In the genomic region with DNA sequence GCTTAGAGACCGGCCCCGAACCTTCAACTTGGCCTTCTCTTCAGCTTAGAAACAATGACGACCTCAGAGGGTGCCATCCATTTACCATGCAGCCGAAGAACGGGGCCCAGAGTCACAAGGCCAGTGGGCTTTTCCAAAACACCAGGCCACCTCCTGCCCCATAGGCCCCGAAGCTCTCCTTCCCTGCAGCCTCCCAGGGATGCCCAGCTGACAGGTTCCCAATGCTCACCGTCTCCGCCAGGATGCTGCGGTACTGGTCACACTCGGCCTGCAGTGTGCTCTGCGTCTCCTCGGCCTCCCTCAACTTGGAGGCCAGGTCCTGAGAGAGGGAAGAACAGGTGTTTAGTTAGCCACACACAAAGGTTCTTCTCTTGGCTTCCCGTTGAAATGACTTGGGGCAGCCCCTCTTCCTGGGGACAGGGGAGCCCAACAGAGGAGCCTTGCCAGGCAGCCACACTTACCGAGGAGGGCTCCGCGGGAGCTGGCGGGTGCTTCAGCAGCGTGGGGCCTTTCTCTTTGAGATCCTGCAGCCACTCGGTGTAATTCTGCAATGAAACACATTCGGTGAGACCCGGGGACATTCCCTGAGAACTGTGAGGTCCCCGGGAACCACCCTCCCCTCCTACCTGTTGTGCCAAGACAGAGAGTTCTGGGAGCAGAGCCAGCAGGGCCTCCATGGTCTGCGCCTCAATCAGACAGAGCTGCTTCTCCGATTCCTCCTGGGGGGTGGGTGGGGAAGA, we compare ENCODE assay signal across 1 cellular context.
TF ChIP-seq lines count a peak whose summit lies in the region.

No MANE protein-coding gene starts in this region.

TF ChIP-seq in HepG2, 621 proteins besides CTCF, POLR2A, EP300 and RAD21 (continued from another document):
- TF ChIP-seq, protein P1, sequence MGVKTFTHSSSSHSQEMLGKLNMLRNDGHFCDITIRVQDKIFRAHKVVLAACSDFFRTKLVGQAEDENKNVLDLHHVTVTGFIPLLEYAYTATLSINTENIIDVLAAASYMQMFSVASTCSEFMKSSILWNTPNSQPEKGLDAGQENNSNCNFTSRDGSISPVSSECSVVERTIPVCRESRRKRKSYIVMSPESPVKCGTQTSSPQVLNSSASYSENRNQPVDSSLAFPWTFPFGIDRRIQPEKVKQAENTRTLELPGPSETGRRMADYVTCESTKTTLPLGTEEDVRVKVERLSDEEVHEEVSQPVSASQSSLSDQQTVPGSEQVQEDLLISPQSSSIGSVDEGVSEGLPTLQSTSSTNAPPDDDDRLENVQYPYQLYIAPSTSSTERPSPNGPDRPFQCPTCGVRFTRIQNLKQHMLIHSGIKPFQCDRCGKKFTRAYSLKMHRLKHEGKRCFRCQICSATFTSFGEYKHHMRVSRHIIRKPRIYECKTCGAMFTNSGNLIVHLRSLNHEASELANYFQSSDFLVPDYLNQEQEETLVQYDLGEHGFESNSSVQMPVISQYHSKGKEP (CRISPR knock-in tag; IDR thresholded peaks at IDR 0.05), result no peak
- TF ChIP-seq, protein P2, sequence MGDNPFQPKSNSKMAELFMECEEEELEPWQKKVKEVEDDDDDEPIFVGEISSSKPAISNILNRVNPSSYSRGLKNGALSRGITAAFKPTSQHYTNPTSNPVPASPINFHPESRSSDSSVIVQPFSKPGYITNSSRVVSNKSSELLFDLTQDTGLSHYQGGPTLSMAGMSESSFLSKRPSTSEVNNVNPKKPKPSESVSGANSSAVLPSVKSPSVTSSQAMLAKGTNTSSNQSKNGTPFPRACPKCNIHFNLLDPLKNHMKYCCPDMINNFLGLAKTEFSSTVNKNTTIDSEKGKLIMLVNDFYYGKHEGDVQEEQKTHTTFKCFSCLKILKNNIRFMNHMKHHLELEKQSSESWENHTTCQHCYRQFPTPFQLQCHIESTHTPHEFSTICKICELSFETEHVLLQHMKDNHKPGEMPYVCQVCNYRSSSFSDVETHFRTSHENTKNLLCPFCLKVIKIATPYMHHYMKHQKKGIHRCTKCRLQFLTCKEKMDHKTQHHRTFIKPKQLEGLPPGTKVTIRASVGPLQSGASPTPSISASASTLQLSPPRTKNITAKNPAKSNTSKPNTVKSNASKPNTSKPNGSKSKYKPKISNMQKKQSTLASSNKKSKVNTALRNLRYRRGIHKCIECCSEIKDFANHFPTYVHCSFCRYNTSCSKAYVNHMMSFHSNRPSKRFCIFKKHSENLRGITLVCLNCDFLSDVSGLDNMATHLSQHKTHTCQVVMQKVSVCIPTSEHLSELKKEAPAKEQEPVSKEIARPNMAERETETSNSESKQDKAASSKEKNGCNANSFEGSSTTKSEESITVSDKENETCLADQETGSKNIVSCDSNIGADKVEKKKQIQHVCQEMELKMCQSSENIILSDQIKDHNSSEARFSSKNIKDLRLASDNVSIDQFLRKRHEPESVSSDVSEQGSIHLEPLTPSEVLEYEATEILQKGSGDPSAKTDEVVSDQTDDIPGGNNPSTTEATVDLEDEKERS (CRISPR knock-in tag; IDR thresholded peaks at IDR 0.05), result no peak
- TF ChIP-seq, protein P3, sequence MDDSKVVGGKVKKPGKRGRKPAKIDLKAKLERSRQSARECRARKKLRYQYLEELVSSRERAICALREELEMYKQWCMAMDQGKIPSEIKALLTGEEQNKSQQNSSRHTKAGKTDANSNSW (CRISPR knock-in tag; IDR thresholded peaks at IDR 0.05; ENCODE audit: borderline replicate concordance), result no peak
- no peak for TF ChIP-seq SMAD3 (CRISPR knock-in tag; IDR thresholded peaks at IDR 0.05)
- TF ChIP-seq, protein P4, sequence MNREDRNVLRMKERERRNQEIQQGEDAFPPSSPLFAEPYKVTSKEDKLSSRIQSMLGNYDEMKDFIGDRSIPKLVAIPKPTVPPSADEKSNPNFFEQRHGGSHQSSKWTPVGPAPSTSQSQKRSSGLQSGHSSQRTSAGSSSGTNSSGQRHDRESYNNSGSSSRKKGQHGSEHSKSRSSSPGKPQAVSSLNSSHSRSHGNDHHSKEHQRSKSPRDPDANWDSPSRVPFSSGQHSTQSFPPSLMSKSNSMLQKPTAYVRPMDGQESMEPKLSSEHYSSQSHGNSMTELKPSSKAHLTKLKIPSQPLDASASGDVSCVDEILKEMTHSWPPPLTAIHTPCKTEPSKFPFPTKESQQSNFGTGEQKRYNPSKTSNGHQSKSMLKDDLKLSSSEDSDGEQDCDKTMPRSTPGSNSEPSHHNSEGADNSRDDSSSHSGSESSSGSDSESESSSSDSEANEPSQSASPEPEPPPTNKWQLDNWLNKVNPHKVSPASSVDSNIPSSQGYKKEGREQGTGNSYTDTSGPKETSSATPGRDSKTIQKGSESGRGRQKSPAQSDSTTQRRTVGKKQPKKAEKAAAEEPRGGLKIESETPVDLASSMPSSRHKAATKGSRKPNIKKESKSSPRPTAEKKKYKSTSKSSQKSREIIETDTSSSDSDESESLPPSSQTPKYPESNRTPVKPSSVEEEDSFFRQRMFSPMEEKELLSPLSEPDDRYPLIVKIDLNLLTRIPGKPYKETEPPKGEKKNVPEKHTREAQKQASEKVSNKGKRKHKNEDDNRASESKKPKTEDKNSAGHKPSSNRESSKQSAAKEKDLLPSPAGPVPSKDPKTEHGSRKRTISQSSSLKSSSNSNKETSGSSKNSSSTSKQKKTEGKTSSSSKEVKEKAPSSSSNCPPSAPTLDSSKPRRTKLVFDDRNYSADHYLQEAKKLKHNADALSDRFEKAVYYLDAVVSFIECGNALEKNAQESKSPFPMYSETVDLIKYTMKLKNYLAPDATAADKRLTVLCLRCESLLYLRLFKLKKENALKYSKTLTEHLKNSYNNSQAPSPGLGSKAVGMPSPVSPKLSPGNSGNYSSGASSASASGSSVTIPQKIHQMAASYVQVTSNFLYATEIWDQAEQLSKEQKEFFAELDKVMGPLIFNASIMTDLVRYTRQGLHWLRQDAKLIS (CRISPR knock-in tag; IDR thresholded peaks at IDR 0.05), result no peak
- TF ChIP-seq PCBP2 (optimal IDR thresholded peaks at IDR 0.05; ENCODE audit: low read depth, low read length, poor library complexity, severe bottlenecking), result no peak
- TF ChIP-seq ETV6 (CRISPR knock-in tag; conservative IDR thresholded peaks at IDR 0.05), result no peak
